8 cellular contexts compared by ENCODE assay signal in the genomic region with DNA sequence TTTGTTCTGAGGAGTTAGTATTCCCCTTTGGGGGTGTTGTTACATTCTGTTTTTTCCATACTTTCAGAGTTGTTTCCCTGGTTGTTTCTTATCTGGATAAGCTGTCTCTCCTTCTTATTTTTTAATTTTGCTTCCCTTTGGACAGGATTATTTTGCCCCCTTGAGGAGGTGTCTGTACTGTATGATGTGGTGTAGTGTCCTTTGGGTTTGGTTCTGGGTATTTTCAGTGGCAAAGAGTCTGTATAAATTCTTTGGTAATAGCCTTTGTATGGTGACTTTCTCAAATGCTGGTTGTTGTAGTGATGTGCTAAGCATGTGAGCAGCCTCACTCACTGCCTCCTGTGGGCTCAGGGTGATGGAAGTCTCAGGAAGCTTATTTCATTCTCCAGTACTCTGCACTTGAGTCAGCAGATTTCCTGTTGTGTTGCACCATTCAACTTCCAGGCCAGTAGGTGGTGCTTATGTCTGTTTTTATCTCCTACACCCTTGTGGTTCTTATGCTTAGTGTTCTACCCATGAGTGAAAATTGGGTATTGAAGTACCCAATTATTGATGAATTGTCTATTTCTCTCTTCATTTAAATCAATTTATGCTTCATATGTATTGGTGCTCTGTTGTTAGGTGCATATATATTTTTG.
DNase-seq lines count a peak whose midpoint lies in the region; ATAC-seq, FAIRE-seq and TF ChIP-seq lines count a peak whose summit lies in the region.

No MANE protein-coding gene starts in this region.

- no peak overlapping the region for H3K4me3 ChIP-seq in Panc1 (ENCODE audit: low read depth in 2 of 2, low read length in 2 of 2)
- H3K4me3 ChIP-seq in smooth muscle cell, result no peak overlapping the region

- CTCF ChIA-PET in Panc1 (lab: Charles Lee), result no interaction called here

- H3K79me2 ChIP-seq in smooth muscle cell (ENCODE audit: low read depth), result no peaks in the 10 kb centered on the region

- no peaks in the 10 kb centered on the region for H4K20me1 ChIP-seq in smooth muscle cell (ENCODE audit: low read depth)

- H3K36me3 ChIP-seq in Panc1 (ENCODE audit: control insufficient read depth, insufficient read depth, low read length), result no peaks in the 10 kb centered on the region
- H3K36me3 ChIP-seq in smooth muscle cell (ENCODE audit: low read depth), result no peaks in the 10 kb centered on the region

- ATAC-seq in GM18502 (IDR thresholded peaks at IDR 0.05; ENCODE audit: poor library complexity, unreplicated experiment) (peak; percentile 75), HG03066 (IDR thresholded peaks at IDR 0.05; ENCODE audit: low read depth, unreplicated experiment) (peak; percentile 87), Panc1 (no peak), HG03175 (IDR thresholded peaks at IDR 0.05; ENCODE audit: unreplicated experiment) (no peak)

- H3K9ac ChIP-seq in smooth muscle cell (ENCODE audit: low read depth), result no peak overlapping the region

- no peak for FAIRE-seq in urothelium cell line (lab: Jason Lieb, UNC)

- H2AFZ ChIP-seq in smooth muscle cell (ENCODE audit: low read depth), result no peak overlapping the region

- H3K4me1 ChIP-seq in Panc1 (ENCODE audit: control insufficient read depth, insufficient read depth, low read length) (no peaks in the 10 kb centered on the region), smooth muscle cell (ENCODE audit: low read depth) (no peaks in the 10 kb centered on the region)

- H3K27ac ChIP-seq in Panc1 (ENCODE audit: low read length) (no peak overlapping the region), smooth muscle cell (ENCODE audit: low read depth) (no peak overlapping the region)

- peak; percentile 24 for DNase-seq in COLO668 (lab: John Stamatoyannopoulos, UW; ENCODE audit: unreplicated experiment)
- peak; percentile 4 for DNase-seq in Panc1 (ENCODE audit: low read depth, low spot score)
- DNase-seq in fibroblast of gingiva (ENCODE audit: low read depth), result peak; percentile 36
- DNase-seq in urothelium cell line (ENCODE audit: low spot score), result peak; percentile 23
- DNase-seq in smooth muscle cell (lab: John Stamatoyannopoulos, UW; ENCODE audit: unreplicated experiment), result no peak

- peak; percentile 17; the same call in 1 of the 2 replicates for TF ChIP-seq CTCF in Panc1 (IDR thresholded peaks at IDR 0.05)
- TF ChIP-seq CTCF in smooth muscle cell (IDR thresholded peaks at IDR 0.05; ENCODE audit: borderline replicate concordance, insufficient read depth, poor library complexity, severe bottlenecking), result no peak

- BruUV-seq in Panc1 (replicated peaks; lab: Mats Ljungman, UMichigan), result no TSS peak

- no peaks in the 10 kb centered on the region for H3F3A ChIP-seq in smooth muscle cell (ENCODE audit: low read depth)

- H3K27me3 ChIP-seq in Panc1 (ENCODE audit: control insufficient read depth, insufficient read depth, low read length), result no peaks in the 10 kb centered on the region
- H3K27me3 ChIP-seq in smooth muscle cell (ENCODE audit: low read depth), result no peaks in the 10 kb centered on the region

- POLR2A ChIA-PET in Panc1 (lab: Charles Lee), result no interaction called here

- no peak overlapping the region for H3K4me2 ChIP-seq in smooth muscle cell

- in situ Hi-C loops in Panc1 (cut with HindIII; ENCODE audit: low pct_unique_long_range_greater_than_20kb, low sequenced_read_pairs), result no loop called here

- intact Hi-C loops in Panc1 (cut with micrococcal nuclease; ENCODE audit: unreplicated experiment), result no loop called here

- H3K9me3 ChIP-seq in Panc1 (ENCODE audit: control insufficient read depth, insufficient read depth, low read depth, low read length) (no peaks in the 10 kb centered on the region; the same call in 1 of the 2 replicates), smooth muscle cell (replicated peaks; ENCODE audit: low read depth) (no peaks in the 10 kb centered on the region)

Comparison
In these comparisons a context has a peak if more than half of its experiments do, and no peak if none do; other contexts are left out.
1. ATAC-seq: peak in GM18502 (single experiment) and HG03066 (single experiment); none in Panc1 (single experiment) and HG03175 (single experiment).